In genomic region chr1:43143441-43143888, GRCh38 we compare ENCODE assay signal across 1 cellular context.
A peak's percentile ranks its signal among the peaks of the same experiment; 100 is the strongest.
TF ChIP-seq lines count a peak whose summit lies in the region.

No MANE protein-coding gene starts in this region.

TF ChIP-seq in HepG2, 621 proteins besides CTCF, POLR2A, EP300 and RAD21:
- peak; percentile 50; the same call in 1 of the 2 replicates for TF ChIP-seq ZBTB33 (CRISPR knock-in tag; IDR thresholded peaks at IDR 0.05)
- peak; percentile 83 for TF ChIP-seq PRDM10 (CRISPR knock-in tag; IDR thresholded peaks at IDR 0.05; ENCODE audit: low read depth)
- no peak for TF ChIP-seq ARID5B (CRISPR knock-in tag; IDR thresholded peaks at IDR 0.05)
